20 cellular contexts compared by ENCODE assay signal in genomic region chr1:118618618-118619340, GRCh38.
DNase-seq lines count a peak whose midpoint lies in the region; ATAC-seq and TF ChIP-seq lines count a peak whose summit lies in the region.
"Had no signal": no experiment of that assay in that cellular context is flagged by ENCODE, and none has a peak within 500 bp of the region (broad histone marks: within the 10 kb centered on the region; RNA-seq: fewer than 3 reads in every experiment).

No MANE protein-coding gene starts in this region.

- H3K36me3 ChIP-seq in endodermal cell (ENCODE audit: control insufficient read depth, insufficient read depth, low read length), result no peaks in the 10 kb centered on the region
- no peaks in the 10 kb centered on the region for H3K36me3 ChIP-seq in psoas muscle (ENCODE audit: insufficient read depth in 1 of 2, low read depth in 1 of 2)
- H3K36me3 ChIP-seq in H7 (replicated peaks; ENCODE audit: control insufficient read depth, insufficient read depth, low read length), result no peaks in the 10 kb centered on the region

- H3K9me3 Mint-ChIP-seq in endodermal cell, result no peaks in the 10 kb centered on the region

- H3K4me3 ChIP-seq in right cardiac atrium (ENCODE audit: low read length) (no peak overlapping the region), endodermal cell (ENCODE audit: low read length) (no peak overlapping the region), psoas muscle (no peak overlapping the region), H7 (ENCODE audit: insufficient read depth, low read depth, low read length) (no peak overlapping the region)

- no peaks in the 10 kb centered on the region for H3K27me3 ChIP-seq in right cardiac atrium (ENCODE audit: control insufficient read depth, insufficient read depth)
- H3K27me3 ChIP-seq in endodermal cell (ENCODE audit: control insufficient read depth, insufficient read depth, low read length, poor library complexity, severe bottlenecking), result no peaks in the 10 kb centered on the region
- H3K27me3 ChIP-seq in psoas muscle (ENCODE audit: insufficient read depth in 3 of 3, low read length in 2 of 3), result no peaks in the 10 kb centered on the region
- no peaks in the 10 kb centered on the region for H3K27me3 ChIP-seq in H7 (ENCODE audit: control insufficient read depth, insufficient read depth, low read length)

- TF ChIP-seq CTCF in endodermal cell (conservative IDR thresholded peaks at IDR 0.05) (no peak), psoas muscle (IDR thresholded peaks at IDR 0.05) (no peak)

- H3K9me3 ChIP-seq in right cardiac atrium (ENCODE audit: control insufficient read depth, low read length) (no peaks in the 10 kb centered on the region), endodermal cell (ENCODE audit: control insufficient read depth, low read length) (no peaks in the 10 kb centered on the region), psoas muscle (no peaks in the 10 kb centered on the region)

- intact Hi-C loops in right cardiac atrium (cut with DNase I) (no loop called here), cardiac septum (cut with DNase I) (no loop called here), psoas muscle (cut with DNase I) (no loop called here), posterior cingulate gyrus (cut with DNase I) (no loop called here)

- no peaks in the 10 kb centered on the region for H3K36me3 Mint-ChIP-seq in endodermal cell (ENCODE audit: low read depth)
- H3K36me3 Mint-ChIP-seq: CD14-positive monocyte had no signal

- no peak overlapping the region for H3K9ac ChIP-seq in endodermal cell (ENCODE audit: extremely low read depth, low read length, poor library complexity, severe bottlenecking)

- no peak for ATAC-seq in right cardiac atrium
- ATAC-seq in psoas muscle, result peak; percentile 53 to 95 (median 79)
- ATAC-seq: SK-N-SH treated with all-trans-retinoic acid at 6 μM for 48 hours had no signal

- H3K27ac ChIP-seq in right cardiac atrium (ENCODE audit: low read length), result no peak overlapping the region
- H3K27ac ChIP-seq in endodermal cell (ENCODE audit: low read depth, low read length), result no peak overlapping the region
- H3K27ac ChIP-seq in psoas muscle, result no peak overlapping the region
- H3K27ac ChIP-seq: RWPE1 had no signal

- 63% methylated on average over 3 of the region's 3 CpGs for WGBS in right cardiac atrium
- WGBS in endodermal cell (ENCODE audit: insufficient coverage in 1 of 2, insufficient read length in 1 of 2), 2 experiments, result 83 to 97% methylated on average over 1 to 3 of the region's 3 CpGs
- WGBS in psoas muscle, 3 donors, result 23 to 48% (median 31%) methylated on average over 3 of the region's 3 CpGs

- H3K4me1 Mint-ChIP-seq in endodermal cell, result no peaks in the 10 kb centered on the region
- H3K4me1 Mint-ChIP-seq: CD14-positive monocyte had no signal

- no peaks in the 10 kb centered on the region for H3K4me1 ChIP-seq in right cardiac atrium (ENCODE audit: control insufficient read depth, insufficient read depth, low read length)
- H3K4me1 ChIP-seq in endodermal cell (ENCODE audit: control insufficient read depth, insufficient read depth, low read length), result peaks cover 3% of the 10 kb centered on the region
- H3K4me1 ChIP-seq in psoas muscle, result peaks cover 2% of the 10 kb centered on the region

- H3K4me3 Mint-ChIP-seq in endodermal cell, result no peak overlapping the region
- H3K4me3 Mint-ChIP-seq: CD14-positive monocyte had no signal

- no peak overlapping the region for H3K27ac Mint-ChIP-seq in endodermal cell
- H3K27ac Mint-ChIP-seq: CD14-positive monocyte had no signal

- peak in 2 of 3 donors; percentile 11 to 24 for DNase-seq in right cardiac atrium
- DNase-seq in cardiac septum (ENCODE audit: low spot score), result no peak
- DNase-seq in endodermal cell, result peak; percentile 36
- DNase-seq in psoas muscle, result peak in 1 of 2 donors; percentile 61
- DNase-seq in posterior cingulate gyrus, result no peak
- no peak for DNase-seq in H7
- DNase-seq in SHP77 (lab: John Stamatoyannopoulos, UW), result no peak
- DNase-seq: 8988T; Kasumi-1; NCI-H1105; NCI-H146; NCI-H2029 treated with DMSO at 0.1 percent for 48 hours; NCI-H226; NCI-H524; NCI-H774; NK-92 treated with Interleukin-12 subunit alpha and Interleukin-12 subunit beta, amount 100 ng/mL, for 24 hours; SIG-M5 had no signal

- H3K27me3 Mint-ChIP-seq in endodermal cell (ENCODE audit: insufficient read depth), result no peaks in the 10 kb centered on the region

Comparison
In these comparisons a context has a peak if more than half of its experiments do, and no peak if none do; other contexts are left out.
1. DNase-seq: peak in right cardiac atrium (2 of 3) and endodermal cell (single experiment); none in cardiac septum (single experiment), posterior cingulate gyrus (0 of 10), H7 (single experiment) and SHP77 (0 of 2).
2. ATAC-seq: peak in psoas muscle (4 of 4); none in right cardiac atrium (0 of 2).